Comparison of ENCODE assay signal across 28 cellular contexts in genomic region chr7:14270099-14270498, GRCh38.
"Had no signal": no experiment of that assay in that cellular context is flagged by ENCODE, and none has a peak within 500 bp of the region (broad histone marks: within the 10 kb centered on the region; RNA-seq: fewer than 3 reads in every experiment).

No MANE protein-coding gene starts in this region.

- H3K27me3 ChIP-seq: esophagus squamous epithelium, gastrocnemius medialis, ovary, sigmoid colon, suprapubic skin, tibial artery had no signal

- H3K9me3 Mint-ChIP-seq: activated CD4-positive, alpha-beta memory T cell treated with anti-CD3 and anti-CD28 coated beads for 36 hours; activated CD4-positive, alpha-beta T cell treated with anti-CD3 and anti-CD28 coated beads, Interleukin-2, amount 10 ng/mL, durations not matched to agents 24 days and 14 days; activated T-helper 1 cell treated with anti-CD3 and anti-CD28 coated beads, Interleukin-12 subunit alpha, Interleukin-12 subunit beta, Interleukin-2, Interleukin-4 antibody, amounts not matched to agents 30 ng/mL and 10 ng/mL and 1 ng/mL, durations not matched to agents 14 hours and 24 hours and 36 hours had no signal

- H3K4me3 ChIP-seq: esophagus squamous epithelium, gastrocnemius medialis, left ventricle myocardium inferior, lung, ovary, sigmoid colon, suprapubic skin, tibial artery had no signal

- ATAC-seq: gastrocnemius medialis, natural killer cell had no signal

- H3K36me3 ChIP-seq: esophagus squamous epithelium, gastrocnemius medialis, left ventricle myocardium inferior, ovary, sigmoid colon, suprapubic skin, tibial artery had no signal

- H3K4me1 Mint-ChIP-seq: activated CD4-positive, alpha-beta T cell treated with anti-CD3 and anti-CD28 coated beads, Interleukin-2, amount 10 ng/mL, durations not matched to agents 24 days and 14 days; natural killer cell had no signal

- H3K27me3 Mint-ChIP-seq: activated CD4-positive, alpha-beta T cell treated with anti-CD3 and anti-CD28 coated beads, Interleukin-2, amount 10 ng/mL, durations not matched to agents 24 days and 14 days; progenitor cell of endocrine pancreas had no signal

- H3K4me3 Mint-ChIP-seq: activated CD4-positive, alpha-beta memory T cell treated with anti-CD3 and anti-CD28 coated beads for 36 hours; activated CD4-positive, alpha-beta T cell treated with anti-CD3 and anti-CD28 coated beads, Interleukin-2, amount 10 ng/mL, durations not matched to agents 24 days and 14 days; activated T-helper 1 cell treated with anti-CD3 and anti-CD28 coated beads, Interleukin-12 subunit alpha, Interleukin-12 subunit beta, Interleukin-2, Interleukin-4 antibody, amounts not matched to agents 30 ng/mL and 10 ng/mL and 1 ng/mL, durations not matched to agents 14 hours and 24 hours and 36 hours; natural killer cell; T-helper 2 cell treated with Interferon-gamma antibody and Interleukin-4, amounts not matched to agents 5 μg/mL and 100 μg/mL, for 36 hours had no signal

- H3K27ac ChIP-seq: epithelial cell of prostate, esophagus squamous epithelium, gastrocnemius medialis, left ventricle myocardium inferior, ovary, sigmoid colon, suprapubic skin, tibial artery had no signal

- H3K27ac Mint-ChIP-seq: activated CD4-positive, alpha-beta memory T cell treated with anti-CD3 and anti-CD28 coated beads for 36 hours; activated CD4-positive, alpha-beta T cell treated with anti-CD3 and anti-CD28 coated beads, Interleukin-2, amount 10 ng/mL, durations not matched to agents 24 days and 14 days; activated T-helper 1 cell treated with anti-CD3 and anti-CD28 coated beads, Interleukin-12 subunit alpha, Interleukin-12 subunit beta, Interleukin-2, Interleukin-4 antibody, amounts not matched to agents 30 ng/mL and 10 ng/mL and 1 ng/mL, durations not matched to agents 14 hours and 24 hours and 36 hours; natural killer cell; progenitor cell of endocrine pancreas; T-helper 2 cell treated with Interferon-gamma antibody and Interleukin-4, amounts not matched to agents 5 μg/mL and 100 μg/mL, for 36 hours had no signal

- H3K4me1 ChIP-seq: esophagus squamous epithelium, gastrocnemius medialis, sigmoid colon, suprapubic skin, tibial artery had no signal

- H3K36me3 Mint-ChIP-seq: activated CD4-positive, alpha-beta memory T cell treated with anti-CD3 and anti-CD28 coated beads for 36 hours had no signal

- DNase-seq: activated CD4-positive, alpha-beta memory T cell treated with anti-CD3 and anti-CD28 coated beads for 36 hours; activated CD4-positive, alpha-beta T cell treated with anti-CD3 and anti-CD28 coated beads, Interleukin-2, amount 10 ng/mL, durations not matched to agents 24 days and 14 days; activated CD4-positive, CD25-positive, alpha-beta regulatory T cell treated with anti-CD3 and anti-CD28 coated beads, Interleukin-2, amount 50 U/mL, for 72 hours; activated CD8-positive, alpha-beta memory T cell treated with anti-CD3 and anti-CD28 coated beads, Interleukin-2, amount 50 U/mL, for 4 hours; activated gamma-delta T cell; activated naive CD4-positive, alpha-beta T cell treated with anti-CD3 and anti-CD28 coated beads, Interleukin-2, amount 50 U/mL, for 16 hours; activated T-cell treated with anti-CD3 and anti-CD28 coated beads, Interleukin-2, amount 50 U/mL, for 1 hour; dermis blood vessel endothelial cell; effector CD8-positive, alpha-beta T cell; esophagus squamous epithelium; gastrocnemius medialis; glutamatergic neuron; left ventricle myocardium inferior; natural killer cell; ovary; retina; sigmoid colon; small intestine; stimulated activated CD4-positive, alpha-beta T cell treated with anti-CD3 and anti-CD28 coated beads, Interleukin-1b, Interleukin-23, amount 100 ng/mL, for 48 hours; stimulated activated naive CD4-positive, alpha-beta T cell; T-helper 1 cell; tibial artery had no signal

- H3K9me3 ChIP-seq: esophagus squamous epithelium, gastrocnemius medialis, left ventricle myocardium inferior, ovary, sigmoid colon, suprapubic skin, tibial artery had no signal
